ENCODE assay signal across 1 cellular context in the genomic region with DNA sequence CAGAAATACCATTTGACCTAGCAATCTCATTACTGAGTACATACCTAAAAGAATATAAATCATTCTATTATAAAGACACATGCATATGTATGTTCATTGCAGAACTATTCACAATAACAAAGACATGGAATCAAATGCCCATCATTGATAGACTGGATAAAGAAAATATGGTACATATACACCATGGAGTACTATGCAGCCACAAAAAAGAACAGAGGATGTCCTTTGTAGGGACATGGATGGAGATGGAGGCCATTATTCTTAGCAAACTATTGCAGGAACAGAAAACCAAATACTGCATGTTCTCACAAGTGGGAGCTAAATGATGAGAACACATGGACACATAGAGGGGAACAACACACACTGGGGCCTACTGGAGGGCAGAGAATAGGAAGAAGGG.
A peak's percentile ranks its signal among the peaks of the same experiment; 100 is the strongest.
DNase-seq lines count a peak whose midpoint lies in the region; ATAC-seq, FAIRE-seq and TF ChIP-seq lines count a peak whose summit lies in the region.
"Not testable (repeated sequence)": the region's sequence is repeated elsewhere in the genome, so short reads cannot be mapped to it uniquely, and the experiment has no call there.

No MANE protein-coding gene starts in this region.

- not testable (repeated sequence) for H3K36me3 ChIP-seq in K562 (ENCODE audit: control insufficient read depth, insufficient read depth, low read length)

- not testable (repeated sequence) for H4K20me1 ChIP-seq in K562 (replicated peaks; ENCODE audit: control insufficient read depth, insufficient read depth, low read length)

- not testable (repeated sequence) for FAIRE-seq in K562 (lab: Jason Lieb, UNC)

- POLR2A ChIA-PET in K562 (lab: Yijun Ruan, JAX) = not testable (repeated sequence)

- TF ChIP-seq POLR2A in K562 (conservative IDR thresholded peaks at IDR 0.05) = not testable (repeated sequence)

- not testable (repeated sequence) for H3K9me3 ChIP-seq in K562 (replicated peaks; ENCODE audit: control insufficient read depth, insufficient read depth, low read depth, low read length)

- CTCF ChIA-PET in K562 (lab: Yijun Ruan, JAX; ENCODE audit: low intra/inter-chr PET ratio) = not testable (repeated sequence)

- not testable (repeated sequence) for TF ChIP-seq EP300 in K562 (IDR thresholded peaks at IDR 0.05; ENCODE audit: low read length)

- H3K79me2 ChIP-seq in K562 (ENCODE audit: control insufficient read depth, insufficient read depth, low read length) = not testable (repeated sequence)

- TF ChIP-seq RAD21 in K562 (CRISPR knock-in tag; conservative IDR thresholded peaks at IDR 0.05 in 1 of 2, IDR thresholded peaks at IDR 0.05 in 1 of 2) = not testable (repeated sequence)

- H3K27ac ChIP-seq in K562 (ENCODE audit: extremely low read depth, low read depth, low read length) = not testable (repeated sequence)

- H3K4me1 ChIP-seq in K562 (replicated peaks in 1 of 2; ENCODE audit: control insufficient read depth in 2 of 2, insufficient read depth in 2 of 2, low read length in 2 of 2) = peaks cover 7 to 29% of the 10 kb centered on the region in 2 experiments; a peak in 3 of 5 replicates

- H3K4me2 ChIP-seq in K562 (ENCODE audit: insufficient read depth, low read length) = not testable (repeated sequence)

- H3K9ac ChIP-seq in K562 (ENCODE audit: insufficient read depth in 1 of 2, low read depth in 2 of 2, low read length in 2 of 2) = not testable (repeated sequence)

- H3K9me1 ChIP-seq in K562 (ENCODE audit: control insufficient read depth, insufficient read depth, low read length) = not testable (repeated sequence)

- not testable (repeated sequence) for BruUV-seq in K562 (replicated peaks; lab: Mats Ljungman, UMichigan)

- in situ Hi-C loops in K562 (cut with MboI) = not testable (repeated sequence)

- intact Hi-C loops in K562 (cut with micrococcal nuclease) = not testable (repeated sequence)

- H3K4me3 ChIP-seq in K562 = not testable (repeated sequence)

- not testable (repeated sequence) for TF ChIP-seq CTCF in K562 (IDR thresholded peaks at IDR 0.05 in 2 of 3, conservative IDR thresholded peaks at IDR 0.05 in 1 of 3; ENCODE audit: insufficient read depth in 2 of 3, low read depth in 1 of 3, low read length in 3 of 3)

- H3K27me3 ChIP-seq in K562 (ENCODE audit: control insufficient read depth in 2 of 2, insufficient read depth in 2 of 2, low read length in 2 of 2) = not testable (repeated sequence)

- ATAC-seq in K562 = not testable (repeated sequence)

- DNase-seq in K562 (ENCODE audit: extremely low read depth in 1 of 4, low spot score in 3 of 4) = not testable (repeated sequence)

- H2AFZ ChIP-seq in K562 (ENCODE audit: low read depth, low read length) = not testable (repeated sequence)

TF ChIP-seq in K562, 482 proteins besides CTCF, POLR2A, EP300 and RAD21:
- peak; percentile 93 for TF ChIP-seq ZNF146 (CRISPR knock-in tag; IDR thresholded peaks at IDR 0.05; ENCODE audit: unreplicated experiment)
- peak in 1 of 2 experiments; percentile 34; a peak in 2 of 4 replicates for TF ChIP-seq KDM1A (IDR thresholded peaks at IDR 0.05)
- TF ChIP-seq BCOR (IDR thresholded peaks at IDR 0.05) = 0 out of 2 replicates have a peak, but pooled peaks have one; percentile 47
